ENCODE assay signal across 26 cellular contexts in the genomic region with DNA sequence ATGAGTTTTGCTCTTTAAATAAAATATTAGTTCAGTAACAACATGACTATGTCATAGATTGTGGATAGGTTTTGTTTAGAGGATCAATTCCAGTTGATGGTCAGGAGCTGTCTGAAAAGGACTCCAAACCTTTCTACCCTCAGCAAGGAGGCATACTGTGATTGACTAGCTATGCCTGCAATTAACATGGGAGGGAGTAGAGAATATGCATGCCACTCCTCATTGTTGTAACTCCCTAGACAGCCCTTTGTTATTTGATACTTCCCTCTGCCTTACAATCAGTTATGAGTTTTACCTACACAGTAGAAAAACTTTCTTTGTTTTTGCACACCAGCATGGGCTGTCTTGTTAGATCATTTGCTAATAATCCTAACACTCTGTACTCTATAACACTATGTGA.
"Had no signal": no experiment of that assay in that cellular context is flagged by ENCODE, and none has a peak within 500 bp of the region (broad histone marks: within the 10 kb centered on the region; RNA-seq: fewer than 3 reads in every experiment).

No MANE protein-coding gene starts in this region.

- H3K27ac Mint-ChIP-seq: activated CD8-positive, alpha-beta T cell treated with anti-CD3 and anti-CD28 coated beads for 36 hours; activated naive CD8-positive, alpha-beta T cell; activated T-helper 17 cell treated with anti-CD3 and anti-CD28 coated beads, Interleukin-2, amount 50 U/mL, for 72 hours; dendritic cell treated with granulocyte-macrophage colony-stimulating factor and Interleukin-4, amounts not matched to agents 40 ng/mL and 50 ng/mL, for 4 days; endodermal cell had no signal

- DNase-seq: activated CD4-positive, alpha-beta T cell treated with anti-CD3 and anti-CD28 coated beads for 1 hour; activated CD4-positive, alpha-beta T cell treated with anti-CD3 and anti-CD28 coated beads for 48 hours; activated CD4-positive, alpha-beta T cell treated with anti-CD3 and anti-CD28 coated beads, Interleukin-2, amount 50 U/mL, for 1 hour; activated CD4-positive, alpha-beta T cell treated with anti-CD3 and anti-CD28 coated beads, Interleukin-2, amount 50 U/mL, for 48 hours; activated CD8-positive, alpha-beta memory T cell treated with anti-CD3 and anti-CD28 coated beads for 24 hours; activated CD8-positive, alpha-beta T cell treated with anti-CD3 and anti-CD28 coated beads for 36 hours; activated effector memory CD4-positive, alpha-beta T cell treated with Interleukin-2 at 50 U/mL for 16 hours; activated gamma-delta T cell treated with Interleukin-2 at 50 U/mL for 16 hours; activated naive CD4-positive, alpha-beta T cell treated with anti-CD3 and anti-CD28 coated beads, Interleukin-2, amount 50 U/mL, for 16 hours; activated naive CD4-positive, alpha-beta T cell treated with Interleukin-2 at 50 U/mL for 16 hours; activated T-cell treated with anti-CD3 and anti-CD28 coated beads, Interleukin-2, amount 50 U/mL, for 4 hours; amniotic stem cell; anterior cingulate cortex; brain microvascular endothelial cell; dorsolateral prefrontal cortex; effector memory CD4-positive, alpha-beta T cell; endodermal cell; foreskin fibroblast; head of caudate nucleus; T-helper 2 cell had no signal

- H3K36me3 Mint-ChIP-seq: activated naive CD8-positive, alpha-beta T cell had no signal

- H3K4me1 Mint-ChIP-seq: activated T-helper 17 cell treated with anti-CD3 and anti-CD28 coated beads, Interleukin-2, amount 50 U/mL, for 72 hours; central memory CD8-positive, alpha-beta T cell; endodermal cell had no signal

- ATAC-seq: activated CD8-positive, alpha-beta T cell treated with anti-CD3 and anti-CD28 coated beads for 36 hours; activated T-cell treated with anti-CD3 and anti-CD28 coated beads, Interleukin-2, amount 50 U/mL, for 4 hours; activated T-helper 17 cell treated with anti-CD3 and anti-CD28 coated beads, Interleukin-2, amount 50 U/mL, for 72 hours; esophagus mucosa had no signal

- H3K27me3 Mint-ChIP-seq: activated CD8-positive, alpha-beta T cell treated with anti-CD3 and anti-CD28 coated beads for 36 hours; activated naive CD8-positive, alpha-beta T cell; activated T-helper 17 cell treated with anti-CD3 and anti-CD28 coated beads, Interleukin-2, amount 50 U/mL, for 72 hours; central memory CD8-positive, alpha-beta T cell; dendritic cell treated with granulocyte-macrophage colony-stimulating factor and Interleukin-4, amounts not matched to agents 40 ng/mL and 50 ng/mL, for 4 days had no signal

- H3K27ac ChIP-seq: brain microvascular endothelial cell, coronary artery, dorsolateral prefrontal cortex had no signal

- H3K36me3 ChIP-seq: brain microvascular endothelial cell had no signal

- H3K27me3 ChIP-seq: brain microvascular endothelial cell had no signal

- H3K4me3 Mint-ChIP-seq: activated CD8-positive, alpha-beta T cell treated with anti-CD3 and anti-CD28 coated beads for 36 hours; activated naive CD8-positive, alpha-beta T cell; activated T-cell treated with anti-CD3 and anti-CD28 coated beads, Interleukin-2, amount 50 U/mL, for 4 hours; activated T-helper 17 cell treated with anti-CD3 and anti-CD28 coated beads, Interleukin-2, amount 50 U/mL, for 72 hours; central memory CD8-positive, alpha-beta T cell; dendritic cell treated with granulocyte-macrophage colony-stimulating factor and Interleukin-4, amounts not matched to agents 40 ng/mL and 50 ng/mL, for 4 days; endodermal cell had no signal

- H3K4me3 ChIP-seq: coronary artery, dorsolateral prefrontal cortex had no signal
